Comparison of ENCODE assay signal across 8 cellular contexts in the genomic region with DNA sequence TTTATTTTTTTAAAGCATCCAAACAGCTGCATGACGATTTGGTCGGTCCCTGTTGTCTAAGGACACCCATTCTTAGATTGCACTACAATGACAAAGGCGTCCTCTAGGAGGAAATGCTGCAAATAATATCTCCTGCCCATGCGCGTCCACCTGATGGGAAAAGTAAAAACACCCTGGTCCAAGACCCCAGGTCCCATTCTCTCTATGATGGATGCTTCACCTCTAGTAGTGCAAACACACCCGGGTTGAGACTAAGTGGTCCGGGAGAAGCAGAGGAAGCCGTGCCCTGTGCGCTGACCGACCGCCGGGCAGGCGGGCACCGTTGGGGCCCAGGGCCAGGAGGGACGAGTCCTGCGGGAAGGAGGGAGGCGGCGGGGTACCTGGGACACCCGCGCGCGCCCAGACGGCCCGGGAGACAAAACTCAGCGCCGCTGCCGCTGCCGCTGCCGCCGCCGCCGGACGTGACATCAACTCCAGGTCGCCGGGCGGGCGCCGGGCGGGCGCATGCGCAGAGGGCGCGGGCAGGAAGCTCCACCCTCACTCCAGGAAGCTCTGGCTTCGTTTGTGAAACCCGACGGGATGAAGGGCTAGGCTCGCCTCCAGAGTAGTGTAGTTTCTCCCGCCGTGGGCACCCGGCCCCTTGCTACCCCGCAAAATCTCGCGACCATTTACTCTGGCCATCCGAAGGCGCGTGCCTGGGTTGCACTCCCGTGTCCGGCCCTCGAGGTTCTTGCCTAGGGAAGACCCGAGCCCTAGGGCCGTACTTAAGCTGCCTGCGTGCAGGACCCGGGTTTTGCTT. TPM values are rescaled to one million over a fixed set of nuclear protein-coding genes. Genes with fewer than 3 reads are reported as not detected.
DNase-seq lines count a peak whose midpoint lies in the region; ATAC-seq and TF ChIP-seq lines count a peak whose summit lies in the region.

A gene (minus strand): TSS at position 462 of the 799 bp plus-strand sequence. CDS start 1,639 bp downstream, outside the sequence.

- peaks cover 30% of the 10 kb centered on the region for H3K36me3 ChIP-seq in HUES48 (ENCODE audit: control insufficient read depth, insufficient read depth, low read length)
- H3K36me3 ChIP-seq in NT2/D1 (ENCODE audit: insufficient read depth, insufficient read length, low read length), result peaks cover 18% of the 10 kb centered on the region

- H3K27ac Mint-ChIP-seq in Calu3 (ENCODE audit: unreplicated experiment), result peak within 1 kb of the TSS; percentile 71
- peak within 1 kb of the TSS; percentile 96 for H3K27ac Mint-ChIP-seq in mesothelial cell of epicardium

- H3K4me3 Mint-ChIP-seq in Calu3 (ENCODE audit: low read depth, unreplicated experiment) (peak within 1 kb of the TSS; percentile 77), mesothelial cell of epicardium (peak within 1 kb of the TSS; percentile 81)

- in situ Hi-C loops in endometrial microvascular endothelial cells (cut with HindIII; ENCODE audit: inconsistent ontology term, low pct_unique_long_range_greater_than_20kb, low sequenced_read_pairs), result no loop called here

- no peaks in the 10 kb centered on the region for H3K27me3 Mint-ChIP-seq in Calu3 (ENCODE audit: unreplicated experiment)
- H3K27me3 Mint-ChIP-seq in mesothelial cell of epicardium (ENCODE audit: low read depth), result no peaks in the 10 kb centered on the region

- H3K27ac ChIP-seq in HUES48 (ENCODE audit: low read depth, low read length), result peak within 1 kb of the TSS; percentile 97

- H3K36me3 Mint-ChIP-seq in Calu3 (ENCODE audit: insufficient read depth, unreplicated experiment), result peaks cover 15% of the 10 kb centered on the region
- H3K36me3 Mint-ChIP-seq in mesothelial cell of epicardium, result peaks cover 24% of the 10 kb centered on the region

- DNase-seq in Calu3 (peak; percentile 92), NT2/D1 (ENCODE audit: low read depth, low spot score) (peak; percentile 78), mesothelial cell of epicardium (ENCODE audit: low spot score in 2 of 2, unreplicated experiment in 2 of 2) (peak; percentile 83 to 97)
- DNase-seq in activated CD8-positive, alpha-beta memory T cell treated with anti-CD3 and anti-CD28 coated beads, Interleukin-2, amount 50 U/mL, for 24 hours (ENCODE audit: extremely low read depth), result peak; percentile 80
- peak; percentile 89 to 93 for DNase-seq in stimulated activated CD8-positive, alpha-beta memory T cell treated with anti-CD3 and anti-CD28 coated beads, Interleukin-15, amount 100 ng/mL, for 48 hours (ENCODE audit: low read depth in 2 of 2)

- BruUV-seq in Calu3 (replicated peaks; lab: Mats Ljungman, UMichigan), result no TSS peak

- H3K9ac ChIP-seq in HUES48 (ENCODE audit: low read depth, low read length) (peak within 1 kb of the TSS; percentile 73), NT2/D1 (ENCODE audit: insufficient read length, low read depth) (peak within 1 kb of the TSS; percentile 96)

- H3K9me3 ChIP-seq in HUES48 (ENCODE audit: control insufficient read depth, insufficient read depth, low read length), result no peaks in the 10 kb centered on the region
- no peaks in the 10 kb centered on the region for H3K9me3 ChIP-seq in NT2/D1 (ENCODE audit: insufficient read depth, low read length)

- CTCF ChIA-PET in Calu3 (lab: Charles Lee), result interaction anchor here (0.9 to 1.9 kb wide), 3 partner anchors 55 to 246 kb away, joined by 4 to 6 read pairs (median 4); a partner anchor contains a TSS

- H3K27me3 ChIP-seq in HUES48 (ENCODE audit: control insufficient read depth, insufficient read depth, low read length), result no peaks in the 10 kb centered on the region
- H3K27me3 ChIP-seq in NT2/D1 (ENCODE audit: insufficient read depth, insufficient read length), result no peaks in the 10 kb centered on the region

- H3K4me1 Mint-ChIP-seq in Calu3 (ENCODE audit: low read depth, unreplicated experiment), result no peaks in the 10 kb centered on the region
- peaks cover 21% of the 10 kb centered on the region for H3K4me1 Mint-ChIP-seq in mesothelial cell of epicardium

- H3K4me3 ChIP-seq in HUES48 (ENCODE audit: low read depth, low read length) (peak within 1 kb of the TSS; percentile 96), NT2/D1 (ENCODE audit: insufficient read length, low read depth) (peak within 1 kb of the TSS; percentile 81)

- ATAC-seq in GM21390 (IDR thresholded peaks at IDR 0.05; ENCODE audit: unreplicated experiment), result peak; percentile 82

- H3K9me3 Mint-ChIP-seq in Calu3 (ENCODE audit: low read depth, unreplicated experiment) (no peaks in the 10 kb centered on the region), mesothelial cell of epicardium (no peaks in the 10 kb centered on the region)

- 0 out of 2 replicates have a peak, but pooled peaks cover 7% of the 10 kb centered on the region for H3K4me1 ChIP-seq in HUES48 (ENCODE audit: control insufficient read depth, insufficient read depth, low read length)
- no peaks in the 10 kb centered on the region for H3K4me1 ChIP-seq in NT2/D1 (ENCODE audit: insufficient read depth, insufficient read length)

- TF ChIP-seq CTCF in Calu3 (IDR thresholded peaks at IDR 0.05; ENCODE audit: unreplicated experiment), result no peak
- no peak for TF ChIP-seq CTCF in mesothelial cell of epicardium (IDR thresholded peaks at IDR 0.05; ENCODE audit: unreplicated experiment)

- intact Hi-C loops in Calu3 (cut with micrococcal nuclease; ENCODE audit: unreplicated experiment), result loop anchor here (2.0 kb wide), 1 partner anchor 133 kb away; no protein-coding TSS in a partner anchor

RNA-seq across cellular contexts. Expression of the gene that starts here (rescaled TPM):
- total RNA-seq in Calu3 (2022) (12.6 and 13.2 TPM in 2 replicates), endometrial microvascular endothelial cells (ENCODE audit: inconsistent ontology term) (10.3 TPM), mesothelial cell of epicardium (25.3 to 26.8 TPM (median 26.4 TPM) in 3 replicates)

Comparison
In these comparisons a context has a peak if more than half of its experiments do, and no peak if none do; other contexts are left out.
1. Peak in every context shown above with its lines: DNase-seq, ATAC-seq, H3K4me3 ChIP-seq and H3K27ac ChIP-seq.